Comparison of ENCODE assay signal across 1 cellular context in genomic region chr11:76664578-76665061, GRCh38.
TF ChIP-seq lines count a peak whose summit lies in the region.

No MANE protein-coding gene starts in this region.

TF ChIP-seq in K562, 482 proteins besides CTCF, POLR2A, EP300 and RAD21 (continued from another document):
- TF ChIP-seq TCF15 (CRISPR knock-in tag; IDR thresholded peaks at IDR 0.05): no peak
- TF ChIP-seq JUNB (CRISPR knock-in tag; conservative IDR thresholded peaks at IDR 0.05): no peak
- TF ChIP-seq FOXK2 (conservative IDR thresholded peaks at IDR 0.05 in 1 of 2, IDR thresholded peaks at IDR 0.05 in 1 of 2; ENCODE audit: low read depth in 2 of 2): 0 out of 4 replicates have a peak, but pooled peaks of 1 of the 2 experiments have one; percentile 21
- TF ChIP-seq, protein P1, sequence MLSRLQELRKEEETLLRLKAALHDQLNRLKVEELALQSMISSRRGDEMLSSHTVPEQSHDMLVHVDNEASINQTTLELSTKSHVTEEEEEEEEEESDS (CRISPR knock-in tag; IDR thresholded peaks at IDR 0.05): no peak
- no peak for TF ChIP-seq ZEB2 (IDR thresholded peaks at IDR 0.05)
- TF ChIP-seq CCAR2 (IDR thresholded peaks at IDR 0.05; ENCODE audit: low read depth, low read length): no peak
- TF ChIP-seq MTA2 (IDR thresholded peaks at IDR 0.05; ENCODE audit: low read depth): 0 out of 2 replicates have a peak, but pooled peaks have one; percentile 26
- TF ChIP-seq, protein P2, sequence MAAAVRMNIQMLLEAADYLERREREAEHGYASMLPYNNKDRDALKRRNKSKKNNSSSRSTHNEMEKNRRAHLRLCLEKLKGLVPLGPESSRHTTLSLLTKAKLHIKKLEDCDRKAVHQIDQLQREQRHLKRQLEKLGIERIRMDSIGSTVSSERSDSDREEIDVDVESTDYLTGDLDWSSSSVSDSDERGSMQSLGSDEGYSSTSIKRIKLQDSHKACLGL (CRISPR knock-in tag; IDR thresholded peaks at IDR 0.05; ENCODE audit: borderline replicate concordance, poor library complexity, severe bottlenecking): no peak
- peak; percentile 42 for TF ChIP-seq TAL1 (IDR thresholded peaks at IDR 0.05)
- TF ChIP-seq HDGF (IDR thresholded peaks at IDR 0.05): 0 out of 2 replicates have a peak, but pooled peaks have one; percentile 12
- TF ChIP-seq HSF4 (CRISPR knock-in tag; IDR thresholded peaks at IDR 0.05; ENCODE audit: borderline replicate concordance): no peak
- TF ChIP-seq VEZF1 (CRISPR knock-in tag; IDR thresholded peaks at IDR 0.05): no peak
- TF ChIP-seq E2F6 (IDR thresholded peaks at IDR 0.05; ENCODE audit: borderline replicate concordance in 1 of 2, extremely low read depth in 1 of 2, insufficient read depth in 1 of 2, insufficient read length in 1 of 2, low read depth in 1 of 2, low read length in 1 of 2, poor library complexity in 1 of 2, severe bottlenecking in 1 of 2): peak in 1 of 2 experiments; percentile 28
- TF ChIP-seq STAT5A (IDR thresholded peaks at IDR 0.05; ENCODE audit: borderline replicate concordance, low read length): no peak
- no peak for TF ChIP-seq AFF1 (IDR thresholded peaks at IDR 0.05; ENCODE audit: low read depth in 1 of 2, partially characterized antibody in 2 of 2)
- TF ChIP-seq CTBP1 (IDR thresholded peaks at IDR 0.05; ENCODE audit: borderline replicate concordance): peak; percentile 35; the same call in 1 of the 2 replicates
- TF ChIP-seq, protein P3, sequence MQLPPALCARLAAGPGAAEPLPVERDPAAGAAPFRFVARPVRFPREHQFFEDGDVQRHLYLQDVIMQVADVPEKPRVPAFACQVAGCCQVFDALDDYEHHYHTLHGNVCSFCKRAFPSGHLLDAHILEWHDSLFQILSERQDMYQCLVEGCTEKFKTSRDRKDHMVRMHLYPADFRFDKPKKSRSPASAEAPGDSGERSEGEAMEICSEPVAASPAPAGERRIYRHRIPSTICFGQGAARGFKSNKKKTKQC (CRISPR knock-in tag; IDR thresholded peaks at IDR 0.05): no peak
- TF ChIP-seq, protein P4, sequence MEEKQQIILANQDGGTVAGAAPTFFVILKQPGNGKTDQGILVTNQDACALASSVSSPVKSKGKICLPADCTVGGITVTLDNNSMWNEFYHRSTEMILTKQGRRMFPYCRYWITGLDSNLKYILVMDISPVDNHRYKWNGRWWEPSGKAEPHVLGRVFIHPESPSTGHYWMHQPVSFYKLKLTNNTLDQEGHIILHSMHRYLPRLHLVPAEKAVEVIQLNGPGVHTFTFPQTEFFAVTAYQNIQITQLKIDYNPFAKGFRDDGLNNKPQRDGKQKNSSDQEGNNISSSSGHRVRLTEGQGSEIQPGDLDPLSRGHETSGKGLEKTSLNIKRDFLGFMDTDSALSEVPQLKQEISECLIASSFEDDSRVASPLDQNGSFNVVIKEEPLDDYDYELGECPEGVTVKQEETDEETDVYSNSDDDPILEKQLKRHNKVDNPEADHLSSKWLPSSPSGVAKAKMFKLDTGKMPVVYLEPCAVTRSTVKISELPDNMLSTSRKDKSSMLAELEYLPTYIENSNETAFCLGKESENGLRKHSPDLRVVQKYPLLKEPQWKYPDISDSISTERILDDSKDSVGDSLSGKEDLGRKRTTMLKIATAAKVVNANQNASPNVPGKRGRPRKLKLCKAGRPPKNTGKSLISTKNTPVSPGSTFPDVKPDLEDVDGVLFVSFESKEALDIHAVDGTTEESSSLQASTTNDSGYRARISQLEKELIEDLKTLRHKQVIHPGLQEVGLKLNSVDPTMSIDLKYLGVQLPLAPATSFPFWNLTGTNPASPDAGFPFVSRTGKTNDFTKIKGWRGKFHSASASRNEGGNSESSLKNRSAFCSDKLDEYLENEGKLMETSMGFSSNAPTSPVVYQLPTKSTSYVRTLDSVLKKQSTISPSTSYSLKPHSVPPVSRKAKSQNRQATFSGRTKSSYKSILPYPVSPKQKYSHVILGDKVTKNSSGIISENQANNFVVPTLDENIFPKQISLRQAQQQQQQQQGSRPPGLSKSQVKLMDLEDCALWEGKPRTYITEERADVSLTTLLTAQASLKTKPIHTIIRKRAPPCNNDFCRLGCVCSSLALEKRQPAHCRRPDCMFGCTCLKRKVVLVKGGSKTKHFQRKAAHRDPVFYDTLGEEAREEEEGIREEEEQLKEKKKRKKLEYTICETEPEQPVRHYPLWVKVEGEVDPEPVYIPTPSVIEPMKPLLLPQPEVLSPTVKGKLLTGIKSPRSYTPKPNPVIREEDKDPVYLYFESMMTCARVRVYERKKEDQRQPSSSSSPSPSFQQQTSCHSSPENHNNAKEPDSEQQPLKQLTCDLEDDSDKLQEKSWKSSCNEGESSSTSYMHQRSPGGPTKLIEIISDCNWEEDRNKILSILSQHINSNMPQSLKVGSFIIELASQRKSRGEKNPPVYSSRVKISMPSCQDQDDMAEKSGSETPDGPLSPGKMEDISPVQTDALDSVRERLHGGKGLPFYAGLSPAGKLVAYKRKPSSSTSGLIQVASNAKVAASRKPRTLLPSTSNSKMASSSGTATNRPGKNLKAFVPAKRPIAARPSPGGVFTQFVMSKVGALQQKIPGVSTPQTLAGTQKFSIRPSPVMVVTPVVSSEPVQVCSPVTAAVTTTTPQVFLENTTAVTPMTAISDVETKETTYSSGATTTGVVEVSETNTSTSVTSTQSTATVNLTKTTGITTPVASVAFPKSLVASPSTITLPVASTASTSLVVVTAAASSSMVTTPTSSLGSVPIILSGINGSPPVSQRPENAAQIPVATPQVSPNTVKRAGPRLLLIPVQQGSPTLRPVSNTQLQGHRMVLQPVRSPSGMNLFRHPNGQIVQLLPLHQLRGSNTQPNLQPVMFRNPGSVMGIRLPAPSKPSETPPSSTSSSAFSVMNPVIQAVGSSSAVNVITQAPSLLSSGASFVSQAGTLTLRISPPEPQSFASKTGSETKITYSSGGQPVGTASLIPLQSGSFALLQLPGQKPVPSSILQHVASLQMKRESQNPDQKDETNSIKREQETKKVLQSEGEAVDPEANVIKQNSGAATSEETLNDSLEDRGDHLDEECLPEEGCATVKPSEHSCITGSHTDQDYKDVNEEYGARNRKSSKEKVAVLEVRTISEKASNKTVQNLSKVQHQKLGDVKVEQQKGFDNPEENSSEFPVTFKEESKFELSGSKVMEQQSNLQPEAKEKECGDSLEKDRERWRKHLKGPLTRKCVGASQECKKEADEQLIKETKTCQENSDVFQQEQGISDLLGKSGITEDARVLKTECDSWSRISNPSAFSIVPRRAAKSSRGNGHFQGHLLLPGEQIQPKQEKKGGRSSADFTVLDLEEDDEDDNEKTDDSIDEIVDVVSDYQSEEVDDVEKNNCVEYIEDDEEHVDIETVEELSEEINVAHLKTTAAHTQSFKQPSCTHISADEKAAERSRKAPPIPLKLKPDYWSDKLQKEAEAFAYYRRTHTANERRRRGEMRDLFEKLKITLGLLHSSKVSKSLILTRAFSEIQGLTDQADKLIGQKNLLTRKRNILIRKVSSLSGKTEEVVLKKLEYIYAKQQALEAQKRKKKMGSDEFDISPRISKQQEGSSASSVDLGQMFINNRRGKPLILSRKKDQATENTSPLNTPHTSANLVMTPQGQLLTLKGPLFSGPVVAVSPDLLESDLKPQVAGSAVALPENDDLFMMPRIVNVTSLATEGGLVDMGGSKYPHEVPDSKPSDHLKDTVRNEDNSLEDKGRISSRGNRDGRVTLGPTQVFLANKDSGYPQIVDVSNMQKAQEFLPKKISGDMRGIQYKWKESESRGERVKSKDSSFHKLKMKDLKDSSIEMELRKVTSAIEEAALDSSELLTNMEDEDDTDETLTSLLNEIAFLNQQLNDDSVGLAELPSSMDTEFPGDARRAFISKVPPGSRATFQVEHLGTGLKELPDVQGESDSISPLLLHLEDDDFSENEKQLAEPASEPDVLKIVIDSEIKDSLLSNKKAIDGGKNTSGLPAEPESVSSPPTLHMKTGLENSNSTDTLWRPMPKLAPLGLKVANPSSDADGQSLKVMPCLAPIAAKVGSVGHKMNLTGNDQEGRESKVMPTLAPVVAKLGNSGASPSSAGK (IDR thresholded peaks at IDR 0.05): peak; percentile 64
- TF ChIP-seq SMARCA4 (IDR thresholded peaks at IDR 0.05): peak; percentile 60; the same call in 1 of the 2 replicates
- no peak for TF ChIP-seq NCOA1 (IDR thresholded peaks at IDR 0.05; ENCODE audit: low read depth)
- TF ChIP-seq NFIX (CRISPR knock-in tag; IDR thresholded peaks at IDR 0.05; ENCODE audit: low read depth): no peak
- no peak for TF ChIP-seq GABPA (tag; conservative IDR thresholded peaks at IDR 0.05; ENCODE audit: low read depth)
- no peak for TF ChIP-seq ZNF347 (CRISPR knock-in tag; IDR thresholded peaks at IDR 0.05; ENCODE audit: low read depth)
- TF ChIP-seq FOSL1 (tag; conservative IDR thresholded peaks at IDR 0.05): no peak
- no peak for TF ChIP-seq RBFOX2 (IDR thresholded peaks at IDR 0.05; ENCODE audit: low read depth, low read length)
- TF ChIP-seq ZNF140 (CRISPR knock-in tag; IDR thresholded peaks at IDR 0.05): no peak
- TF ChIP-seq BHLHE40 (IDR thresholded peaks at IDR 0.05; ENCODE audit: low read length): no peak
- TF ChIP-seq NCOA4 (IDR thresholded peaks at IDR 0.05; ENCODE audit: partially characterized antibody): no peak
- TF ChIP-seq ZBTB11 (CRISPR knock-in tag; IDR thresholded peaks at IDR 0.05): peak in 1 of 3 experiments; percentile 22; a peak in 1 of 6 replicates
- no peak for TF ChIP-seq KAT8 (IDR thresholded peaks at IDR 0.05; ENCODE audit: low read depth)
- no peak for TF ChIP-seq NR2F6 (CRISPR knock-in tag; IDR thresholded peaks at IDR 0.05)
- TF ChIP-seq ZFX (CRISPR knock-in tag; IDR thresholded peaks at IDR 0.05): 0 out of 2 replicates have a peak, but pooled peaks have one; percentile 2
